ENCODE assay signal across 8 cellular contexts in genomic region chr15:84981711-84982300, GRCh38. TPM values are rescaled to one million over a fixed set of nuclear protein-coding genes. Genes with fewer than 3 reads are reported as not detected.
DNase-seq lines count a peak whose midpoint lies in the region; ATAC-seq and TF ChIP-seq lines count a peak whose summit lies in the region.

Gene PDE8A (plus strand): TSS chr15:84981856. CDS start chr15:84982163, 307 bp downstream.

- ATAC-seq in HG02610 (IDR thresholded peaks at IDR 0.05; ENCODE audit: unreplicated experiment): peak; percentile 15

- no peaks in the 10 kb centered on the region for H3K36me3 Mint-ChIP-seq in glutamatergic neuron (ENCODE audit: unreplicated experiment)

- H3K4me1 Mint-ChIP-seq in glutamatergic neuron (ENCODE audit: low read depth, unreplicated experiment): no peaks in the 10 kb centered on the region

- peak within 1 kb of the TSS; percentile 86 for H3K4me3 Mint-ChIP-seq in glutamatergic neuron (ENCODE audit: unreplicated experiment)

- H3K27ac ChIP-seq in parathyroid adenoma: peak within 1 kb of the TSS; percentile 87

- H3K27ac Mint-ChIP-seq in glutamatergic neuron (ENCODE audit: unreplicated experiment): no peak within 1 kb of the TSS

- H2AFZ ChIP-seq in parathyroid adenoma: peak within 1 kb of the TSS; percentile 88

- no peaks in the 10 kb centered on the region for H3K9me3 ChIP-seq in parathyroid adenoma (ENCODE audit: control insufficient read depth, low read length)

- TF ChIP-seq CTCF in glutamatergic neuron (IDR thresholded peaks at IDR 0.05; ENCODE audit: partially characterized antibody, unreplicated experiment): no peak
- no peak for TF ChIP-seq CTCF in parathyroid adenoma (IDR thresholded peaks at IDR 0.05)

- no peaks in the 10 kb centered on the region for H3K36me3 ChIP-seq in parathyroid adenoma (ENCODE audit: control insufficient read depth, insufficient read depth, low read length)

- H3K4me1 ChIP-seq in parathyroid adenoma: no peaks in the 10 kb centered on the region

- H3K9ac ChIP-seq in parathyroid adenoma: no peak within 1 kb of the TSS

- H3K4me2 ChIP-seq in parathyroid adenoma (ENCODE audit: low read length): peak within 1 kb of the TSS; percentile 78

- H3K27me3 ChIP-seq in parathyroid adenoma (ENCODE audit: control insufficient read depth, insufficient read depth, low read length): no peaks in the 10 kb centered on the region

- DNase-seq in stimulated activated CD4-positive, alpha-beta T cell treated with anti-CD3 and anti-CD28 coated beads, Interleukin-12 subunit alpha, Interleukin-12 subunit beta, amount 100 ng/mL, for 48 hours (ENCODE audit: low read depth in 2 of 3, low spot score in 1 of 3): peak; percentile 14 to 48 (median 18)
- DNase-seq in stimulated activated CD4-positive, alpha-beta T cell treated with anti-CD3 and anti-CD28 coated beads, Interleukin-4, amount 100 ng/mL, for 24 hours: no peak
- DNase-seq in NCI-H2171 treated with DMSO at 0.1 percent for 48 hours (lab: John Stamatoyannopoulos, UW) (peak; percentile 37), glutamatergic neuron (peak; percentile 45), foreskin melanocyte (no peak)
- peak; percentile 28 for DNase-seq in activated gamma-delta T cell treated with anti-CD3 and anti-CD28 coated beads, Interleukin-2, amount 50 U/mL, for 16 hours (ENCODE audit: low read depth)

- H3K27me3 Mint-ChIP-seq in glutamatergic neuron (ENCODE audit: unreplicated experiment): peaks cover 12% of the 10 kb centered on the region

- no peaks in the 10 kb centered on the region for H3K79me2 ChIP-seq in parathyroid adenoma

- peak within 1 kb of the TSS; percentile 83 for H3K4me3 ChIP-seq in parathyroid adenoma (ENCODE audit: low read depth, low read length)

- H3K9me3 Mint-ChIP-seq in glutamatergic neuron (ENCODE audit: unreplicated experiment): peaks cover 7% of the 10 kb centered on the region

RNA-seq across cellular contexts. Expression of gene PDE8A, which starts in this region (rescaled TPM):
- total RNA-seq in glutamatergic neuron (ENCODE audit: unreplicated experiment): 5.7 TPM

Comparison
In these comparisons a context has a peak if more than half of its experiments do, and no peak if none do; other contexts are left out.
1. DNase-seq: peak in stimulated activated CD4-positive, alpha-beta T cell treated with anti-CD3 and anti-CD28 coated beads, Interleukin-12 subunit alpha, Interleukin-12 subunit beta, amount 100 ng/mL, for 48 hours (3 of 3), NCI-H2171 treated with DMSO at 0.1 percent for 48 hours (single experiment), activated gamma-delta T cell treated with anti-CD3 and anti-CD28 coated beads, Interleukin-2, amount 50 U/mL, for 16 hours (single experiment) and glutamatergic neuron (single experiment); none in stimulated activated CD4-positive, alpha-beta T cell treated with anti-CD3 and anti-CD28 coated beads, Interleukin-4, amount 100 ng/mL, for 24 hours (single experiment) and foreskin melanocyte (single experiment).